12 cellular contexts compared by ENCODE assay signal in the genomic region with DNA sequence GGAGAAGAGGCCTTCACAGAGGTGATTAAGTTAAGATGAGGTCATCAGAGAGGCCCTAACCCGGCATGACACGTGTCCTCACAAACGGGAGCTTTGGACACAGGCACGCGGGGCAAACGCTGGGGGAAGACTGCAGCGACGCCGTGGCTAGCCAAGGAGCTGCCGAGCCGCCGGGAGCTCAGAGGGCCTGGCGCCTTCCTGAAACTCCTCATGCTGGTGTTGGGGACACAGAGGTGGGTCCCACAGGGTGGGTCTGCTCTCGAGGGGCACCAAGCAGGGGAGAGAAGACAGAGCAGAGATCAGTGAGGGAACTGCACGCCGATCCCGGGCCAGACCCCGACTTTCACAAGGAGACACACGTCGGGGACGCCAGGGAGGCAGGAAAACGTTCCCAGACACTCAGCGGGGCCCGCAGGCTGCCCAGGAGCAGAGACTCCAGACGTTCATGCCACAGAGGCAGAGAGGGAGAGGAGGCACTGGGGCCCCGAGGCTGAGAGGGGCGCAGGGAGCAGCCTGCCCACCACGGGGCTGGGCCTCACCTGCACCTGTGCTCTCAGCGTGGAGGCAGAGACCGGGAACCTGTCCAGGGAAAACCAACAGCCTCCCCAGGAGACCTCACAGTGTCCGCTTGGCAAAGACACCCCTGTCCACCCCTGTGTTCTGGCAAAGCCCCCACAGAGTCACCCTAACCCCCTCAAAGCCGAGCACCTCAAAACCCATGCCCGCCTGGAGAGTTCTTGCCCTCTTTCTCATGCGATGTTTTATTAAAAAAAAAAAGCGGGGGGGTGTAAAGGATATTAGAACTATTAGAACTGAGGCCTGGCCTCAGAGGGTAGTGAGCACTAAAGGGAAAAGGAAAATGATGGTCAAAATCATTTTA.
"Had no signal": no experiment of that assay in that cellular context is flagged by ENCODE, and none has a peak within 500 bp of the region (broad histone marks: within the 10 kb centered on the region; RNA-seq: fewer than 3 reads in every experiment).

No MANE protein-coding gene starts in this region.

- H3K27ac ChIP-seq: cardiac muscle cell, colonic mucosa, heart left ventricle, neutrophil, prostate gland, stomach, thyroid gland, vagina had no signal

- H3K9me3 ChIP-seq: colonic mucosa, neutrophil, prostate gland, thyroid gland had no signal

- H3K36me3 ChIP-seq: cardiac muscle cell, colonic mucosa, heart left ventricle, neutrophil, prostate gland, stomach, thyroid gland, vagina had no signal

- H3K4me3 ChIP-seq: cardiac muscle cell, colonic mucosa, heart left ventricle, prostate gland, stomach, thyroid gland, vagina had no signal

- H3K4me1 ChIP-seq: colonic mucosa, heart left ventricle, prostate gland, stomach, thyroid gland, vagina had no signal

- DNase-seq: activated CD4-positive, alpha-beta memory T cell treated with anti-CD3 and anti-CD28 coated beads, Interleukin-2, amount 10 ng/mL, durations not matched to agents 7 days and 5 days; colonic mucosa; effector CD4-positive, alpha-beta T cell; islet precursor cell; stomach; thyroid gland had no signal

- ATAC-seq: left ventricle myocardium superior had no signal

- H3K27me3 ChIP-seq: cardiac muscle cell, colonic mucosa, neutrophil, thyroid gland, vagina had no signal
